1 cellular context compared by ENCODE assay signal in the genomic region with DNA sequence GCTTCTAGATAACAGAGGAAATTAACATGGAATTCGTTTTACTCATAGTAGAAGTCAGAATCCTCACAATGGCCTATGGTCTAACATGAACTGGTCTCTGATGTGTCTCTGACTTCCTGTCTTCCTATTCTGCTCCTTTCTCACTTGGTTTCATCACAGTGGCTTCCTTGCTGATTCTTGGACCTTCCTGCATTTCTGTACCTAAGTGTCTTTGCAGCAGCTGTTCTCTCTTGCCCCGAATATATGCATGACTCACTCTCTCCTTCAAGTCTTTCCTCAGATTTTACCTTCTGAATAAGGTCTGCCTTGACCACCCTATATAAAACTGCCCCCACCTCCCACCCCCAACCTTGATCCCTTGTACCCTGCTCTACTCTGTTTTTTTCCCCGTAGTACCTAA.
TF ChIP-seq lines count a peak whose summit lies in the region.

No MANE protein-coding gene starts in this region.

TF ChIP-seq in IMR-90, 13 proteins besides CTCF, POLR2A, EP300 and RAD21 (continued from another document):
- TF ChIP-seq, protein P1, sequence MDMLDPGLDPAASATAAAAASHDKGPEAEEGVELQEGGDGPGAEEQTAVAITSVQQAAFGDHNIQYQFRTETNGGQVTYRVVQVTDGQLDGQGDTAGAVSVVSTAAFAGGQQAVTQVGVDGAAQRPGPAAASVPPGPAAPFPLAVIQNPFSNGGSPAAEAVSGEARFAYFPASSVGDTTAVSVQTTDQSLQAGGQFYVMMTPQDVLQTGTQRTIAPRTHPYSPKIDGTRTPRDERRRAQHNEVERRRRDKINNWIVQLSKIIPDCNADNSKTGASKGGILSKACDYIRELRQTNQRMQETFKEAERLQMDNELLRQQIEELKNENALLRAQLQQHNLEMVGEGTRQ (IDR thresholded peaks at IDR 0.05; ENCODE audit: low read depth, low read length), result no peak
- TF ChIP-seq RFX5 (IDR thresholded peaks at IDR 0.05; ENCODE audit: low read depth, low read length) (no peak), MAZ (IDR thresholded peaks at IDR 0.05; ENCODE audit: borderline replicate concordance, low read depth, low read length) (no peak), CHD1 (IDR thresholded peaks at IDR 0.05; ENCODE audit: low read depth, low read length) (no peak), SMC3 (IDR thresholded peaks at IDR 0.05; ENCODE audit: low read depth, low read length) (no peak), MXI1 (IDR thresholded peaks at IDR 0.05; ENCODE audit: borderline replicate concordance, low read depth, low read length) (no peak)
